ENCODE assay signal across 13 cellular contexts in the genomic region with DNA sequence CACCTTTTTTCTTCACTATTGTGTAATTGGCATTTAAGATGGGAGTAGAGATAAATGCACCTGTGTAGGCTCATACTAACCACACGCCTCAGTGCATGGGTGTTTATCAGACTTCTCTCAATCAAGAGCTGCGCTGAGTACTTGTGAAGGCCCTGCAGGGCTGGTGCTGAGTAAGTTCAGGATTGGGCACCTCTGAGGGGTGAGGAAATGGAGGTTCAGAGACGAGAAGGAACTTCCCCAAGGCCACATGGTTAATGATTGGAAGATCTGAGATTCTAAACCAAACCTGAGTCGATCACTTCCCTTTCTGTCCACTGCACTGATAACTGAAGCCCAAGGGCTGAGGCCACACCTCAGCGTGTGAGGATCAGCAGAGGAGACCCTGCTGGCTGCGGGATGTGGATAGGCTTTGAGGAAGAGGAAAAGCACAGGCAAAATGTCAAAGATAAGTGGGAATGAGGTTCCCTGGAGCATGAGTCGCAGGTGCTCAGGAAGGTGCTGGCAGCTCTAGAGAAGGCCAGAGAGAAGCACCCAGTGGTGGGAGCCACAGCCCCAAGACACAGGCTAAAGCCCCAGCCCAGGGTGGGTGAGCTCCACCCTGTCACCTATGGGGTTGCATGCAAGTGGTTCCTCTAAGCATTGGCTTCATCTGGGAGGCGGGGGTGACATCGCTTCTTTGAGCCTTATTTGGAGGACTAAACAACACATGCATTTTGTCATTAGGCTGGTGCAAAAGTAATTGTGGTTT. TPM values are rescaled to one million over a fixed set of nuclear protein-coding genes. Genes with fewer than 3 reads are reported as not detected.
DNase-seq lines count a peak whose midpoint lies in the region; ATAC-seq and TF ChIP-seq lines count a peak whose summit lies in the region.
"Had no signal": no experiment of that assay in that cellular context is flagged by ENCODE, and none has a peak within 500 bp of the region (broad histone marks: within the 10 kb centered on the region; RNA-seq: fewer than 3 reads in every experiment).

No MANE protein-coding gene starts in this region.

- H3K36me3 Mint-ChIP-seq in CD4-positive, alpha-beta T cell (ENCODE audit: low read depth) = no peaks in the 10 kb centered on the region
- no peaks in the 10 kb centered on the region for H3K36me3 Mint-ChIP-seq in CD4-positive, alpha-beta memory T cell

- H3K27me3 ChIP-seq in CD4-positive, alpha-beta T cell (ENCODE audit: control insufficient read depth, insufficient read depth, low read length) = no peaks in the 10 kb centered on the region
- no peaks in the 10 kb centered on the region; the same call in 1 of the 2 replicates for H3K27me3 ChIP-seq in MG63
- no peaks in the 10 kb centered on the region for H3K27me3 ChIP-seq in CD4-positive, alpha-beta memory T cell (ENCODE audit: insufficient read depth, low read length)

- POLR2A ChIA-PET in CD4-positive, alpha-beta T cell (lab: Charles Lee) = no interaction called here
- POLR2A ChIA-PET in CD4-positive, alpha-beta memory T cell (lab: Charles Lee; ENCODE audit: partially characterized antibody) = no interaction called here

- peaks cover 5% of the 10 kb centered on the region for H3K4me1 Mint-ChIP-seq in CD4-positive, alpha-beta T cell (ENCODE audit: low read depth)
- H3K4me1 Mint-ChIP-seq in CD4-positive, alpha-beta memory T cell = no peaks in the 10 kb centered on the region

- ATAC-seq in CD4-positive, alpha-beta T cell (ENCODE audit: poor library complexity) = peak; percentile 26
- peak; percentile 99 for ATAC-seq in GM18907 (IDR thresholded peaks at IDR 0.05; ENCODE audit: unreplicated experiment)
- ATAC-seq in HG02571 (IDR thresholded peaks at IDR 0.05; ENCODE audit: unreplicated experiment) = peak; percentile 94
- peak; percentile 100 for ATAC-seq in HG03354 (IDR thresholded peaks at IDR 0.05; ENCODE audit: poor library complexity, severe bottlenecking, unreplicated experiment)

- no peak for TF ChIP-seq CTCF in CD4-positive, alpha-beta T cell (IDR thresholded peaks at IDR 0.05)

- no peaks in the 10 kb centered on the region for H3K27me3 Mint-ChIP-seq in CD4-positive, alpha-beta T cell
- peaks cover 8 to 9% of the 10 kb centered on the region in 2 donors for H3K27me3 Mint-ChIP-seq in CD4-positive, alpha-beta memory T cell

- no peaks in the 10 kb centered on the region for H3K9me3 ChIP-seq in CD4-positive, alpha-beta T cell (ENCODE audit: control insufficient read depth, low read length)
- H3K9me3 ChIP-seq in MG63 = no peaks in the 10 kb centered on the region
- no peaks in the 10 kb centered on the region for H3K9me3 ChIP-seq in CD4-positive, alpha-beta memory T cell (ENCODE audit: control insufficient read depth in 1 of 2, low read length in 2 of 2)

- no peaks in the 10 kb centered on the region for H3K36me3 ChIP-seq in MG63
- H3K36me3 ChIP-seq in CD4-positive, alpha-beta memory T cell (ENCODE audit: insufficient read depth, low read length) = no peaks in the 10 kb centered on the region

- H3K4me3 Mint-ChIP-seq in CD4-positive, alpha-beta T cell = no peak overlapping the region
- H3K4me3 Mint-ChIP-seq in CD4-positive, alpha-beta memory T cell = no peak overlapping the region
- H3K4me3 Mint-ChIP-seq: activated CD4-positive, alpha-beta T cell treated with anti-CD3 and anti-CD28 coated beads, Interleukin-2, amount 10 ng/mL, durations not matched to agents 24 days and 14 days had no signal

- no peak overlapping the region for H3K4me3 ChIP-seq in MG63
- no peak overlapping the region for H3K4me3 ChIP-seq in CD4-positive, alpha-beta memory T cell (ENCODE audit: low read length in 2 of 2)

- H3K27ac Mint-ChIP-seq in CD4-positive, alpha-beta T cell = no peak overlapping the region
- H3K27ac Mint-ChIP-seq in CD4-positive, alpha-beta memory T cell = no peak overlapping the region
- H3K27ac Mint-ChIP-seq: activated CD4-positive, alpha-beta T cell treated with anti-CD3 and anti-CD28 coated beads, Interleukin-2, amount 10 ng/mL, durations not matched to agents 24 days and 14 days had no signal

- CTCF ChIA-PET in CD4-positive, alpha-beta T cell (lab: Charles Lee) = no interaction called here
- CTCF ChIA-PET in CD4-positive, alpha-beta memory T cell (lab: Charles Lee; ENCODE audit: partially characterized antibody) = no interaction called here

- no peak overlapping the region for H3K27ac ChIP-seq in CD4-positive, alpha-beta T cell (ENCODE audit: low read depth, low read length)
- no peak overlapping the region for H3K27ac ChIP-seq in CD4-positive, alpha-beta memory T cell (ENCODE audit: low read depth, low read length)

- no peak for DNase-seq in CD4-positive, alpha-beta T cell
- DNase-seq in MG63 (no peak), NCI-H2081 (lab: John Stamatoyannopoulos, UW) (no peak)
- DNase-seq in CD4-positive, alpha-beta memory T cell = no peak
- no peak for DNase-seq in activated effector memory CD4-positive, alpha-beta T cell treated with anti-CD3 and anti-CD28 coated beads, Interleukin-2, amount 50 U/mL, for 16 hours
- DNase-seq: activated CD4-positive, alpha-beta T cell treated with anti-CD3 and anti-CD28 coated beads, Interleukin-2, amount 10 ng/mL, durations not matched to agents 24 days and 14 days; anterior cingulate cortex; NCI-H2171; SHP77; stimulated activated CD4-positive, alpha-beta T cell treated with anti-CD3 and anti-CD28 coated beads, Interleukin-12 subunit alpha, Interleukin-12 subunit beta, amount 100 ng/mL, for 4 hours had no signal

- H3K9me3 Mint-ChIP-seq in CD4-positive, alpha-beta T cell = no peaks in the 10 kb centered on the region
- H3K9me3 Mint-ChIP-seq in CD4-positive, alpha-beta memory T cell = no peaks in the 10 kb centered on the region
- H3K9me3 Mint-ChIP-seq: activated CD4-positive, alpha-beta T cell treated with anti-CD3 and anti-CD28 coated beads, Interleukin-2, amount 10 ng/mL, durations not matched to agents 24 days and 14 days had no signal

- H3K4me1 ChIP-seq in CD4-positive, alpha-beta memory T cell (ENCODE audit: insufficient read depth, low read length) = no peaks in the 10 kb centered on the region

- intact Hi-C loops in CD4-positive, alpha-beta T cell (cut with DNase I, micrococcal nuclease) = no loop called here
- intact Hi-C loops in CD4-positive, alpha-beta memory T cell (cut with micrococcal nuclease) = no loop called here

RNA-seq across cellular contexts. Expression of a gene that starts 32.3 kb away (rescaled TPM):
- 10 to 100 TPM; 19.8 to 26.0 TPM for total RNA-seq in CD4-positive, alpha-beta T cell
- total RNA-seq in MG63 (2014; rRNA removed; shearing (Covaris generic); ENCODE audit: low replicate concordance) = not detected in 2 replicates
- total RNA-seq in CD4-positive, alpha-beta memory T cell = under 1 TPM in 1 of 2 experiments, not detected in 1; 0.69 TPM
- not detected for polyA plus RNA-seq in CD4-positive, alpha-beta memory T cell

Comparison
In these comparisons a context has a peak if more than half of its experiments do, and no peak if none do; other contexts are left out.
1. ATAC-seq: peak in every context shown above with its lines; median percentile 100 in HG03354; 99 in GM18907; 94 in HG02571; 26 in CD4-positive, alpha-beta T cell.
2. RNA of a gene that starts 32.3 kb away (total RNA-seq): 19.8 to 26.0 TPM in CD4-positive, alpha-beta T cell; 0.69 TPM in CD4-positive, alpha-beta memory T cell and not detected in MG63; every median in the first group is over 10 times any median in the second.